In genomic region chr9:7799234-7799933, GRCh38 we compare ENCODE assay signal across 1 cellular context.
TF ChIP-seq lines count a peak whose summit lies in the region.

Gene DMAC1 (minus strand): TSS chr9:7799778. CDS start chr9:7799734, 44 bp downstream.

TF ChIP-seq in SK-N-SH treated with all-trans-retinoic acid at 6 μM for 48 hours, 23 proteins besides CTCF, POLR2A, EP300 and RAD21 (continued from another document):
- TF ChIP-seq CREB5 (CRISPR knock-in tag; IDR thresholded peaks at IDR 0.05; ENCODE audit: low read depth) (no peak), CSRNP3 (CRISPR knock-in tag; IDR thresholded peaks at IDR 0.05) (no peak), SNAI2 (CRISPR knock-in tag; IDR thresholded peaks at IDR 0.05) (no peak), TOX (CRISPR knock-in tag; IDR thresholded peaks at IDR 0.05; ENCODE audit: borderline replicate concordance) (no peak), TSHZ2 (CRISPR knock-in tag; IDR thresholded peaks at IDR 0.05) (no peak), ZNF565 (CRISPR knock-in tag; conservative IDR thresholded peaks at IDR 0.05; ENCODE audit: low read depth) (no peak), ZNF8 (CRISPR knock-in tag; IDR thresholded peaks at IDR 0.05) (no peak), CSDC2 (CRISPR knock-in tag; IDR thresholded peaks at IDR 0.05) (no peak)
